ENCODE assay signal across 11 cellular contexts in genomic region chr10:131577178-131577555, GRCh38.
A peak's percentile ranks its signal among the peaks of the same experiment; 100 is the strongest.
DNase-seq lines count a peak whose midpoint lies in the region; ATAC-seq and TF ChIP-seq lines count a peak whose summit lies in the region.
"Had no signal": no experiment of that assay in that cellular context is flagged by ENCODE, and none has a peak within 500 bp of the region (broad histone marks: within the 10 kb centered on the region; RNA-seq: fewer than 3 reads in every experiment).

No MANE protein-coding gene starts in this region.

- CTCF ChIA-PET in MCF 10A (lab: Yijun Ruan, JAX), result interaction anchor here (0.7 kb wide), 1 partner anchor 116 kb away, joined by 4 read pairs; no protein-coding TSS in a partner anchor

- intact Hi-C loops in left ventricle myocardium superior (cut with micrococcal nuclease) (no loop called here), Right ventricle myocardium superior (cut with DNase I) (no loop called here), colonic mucosa (cut with DNase I) (no loop called here), stomach (cut with DNase I; ENCODE audit: low total_unique reads) (loop anchor here (10.0 kb wide), 1 partner anchor 208 kb away; no protein-coding TSS in a partner anchor), MCF 10A (cut with micrococcal nuclease) (no loop called here), upper lobe of right lung (cut with DNase I) (no loop called here)

- H3K36me3 ChIP-seq in colonic mucosa, result no peaks in the 10 kb centered on the region
- no peaks in the 10 kb centered on the region for H3K36me3 ChIP-seq in stomach
- H3K36me3 ChIP-seq in upper lobe of right lung, result no peaks in the 10 kb centered on the region
- H3K36me3 ChIP-seq: HAP-1 had no signal

- POLR2A ChIA-PET in MCF 10A (lab: Yijun Ruan, JAX), result no interaction called here

- H3K36me3 Mint-ChIP-seq in MCF 10A (ENCODE audit: insufficient read depth, unreplicated experiment), result peaks cover 6% of the 10 kb centered on the region
- H3K36me3 Mint-ChIP-seq: CD4-positive, CD25-positive, alpha-beta regulatory T cell had no signal

- no peak overlapping the region for H3K27ac Mint-ChIP-seq in MCF 10A (ENCODE audit: low read depth, unreplicated experiment)
- H3K27ac Mint-ChIP-seq: CD4-positive, CD25-positive, alpha-beta regulatory T cell had no signal

- DNase-seq in left ventricle myocardium superior (peak; percentile 2), Right ventricle myocardium superior (no peak), colonic mucosa (peak; percentile 3), mucosa of gallbladder (ENCODE audit: low spot score) (peak; percentile 4), stomach (peak; percentile 2), NCI-H2196 treated with DMSO at 0.1 percent for 48 hours (lab: John Stamatoyannopoulos, UW; ENCODE audit: unreplicated experiment) (no peak), MCF 10A (ENCODE audit: unreplicated experiment) (no peak), upper lobe of right lung (no peak)
- DNase-seq: CD4-positive, CD25-positive, alpha-beta regulatory T cell had no signal

- TF ChIP-seq EP300 in stomach (IDR thresholded peaks at IDR 0.05), result no peak

- H3K4me3 ChIP-seq in colonic mucosa (no peak overlapping the region), stomach (no peak overlapping the region), upper lobe of right lung (no peak overlapping the region)
- H3K4me3 ChIP-seq: A549, HAP-1 had no signal

- H3K4me1 Mint-ChIP-seq in MCF 10A (ENCODE audit: insufficient read depth, unreplicated experiment), result no peaks in the 10 kb centered on the region
- H3K4me1 Mint-ChIP-seq: CD4-positive, CD25-positive, alpha-beta regulatory T cell had no signal

- no peak overlapping the region for H3K27ac ChIP-seq in colonic mucosa
- H3K27ac ChIP-seq in stomach, result no peak overlapping the region
- no peak overlapping the region for H3K27ac ChIP-seq in upper lobe of right lung
- H3K27ac ChIP-seq: A549 had no signal

- H3K27me3 ChIP-seq in colonic mucosa (no peaks in the 10 kb centered on the region), stomach (peaks cover 0 to 25% (median 0%) of the 10 kb centered on the region in 3 donors), upper lobe of right lung (no peaks in the 10 kb centered on the region)

- no peaks in the 10 kb centered on the region for H3K27me3 Mint-ChIP-seq in MCF 10A (ENCODE audit: insufficient read depth, unreplicated experiment)

- H3K4me1 ChIP-seq in colonic mucosa (no peaks in the 10 kb centered on the region), stomach (no peaks in the 10 kb centered on the region), upper lobe of right lung (no peaks in the 10 kb centered on the region)
- H3K4me1 ChIP-seq: A549, HAP-1 had no signal

- peaks cover 7% of the 10 kb centered on the region for H3K9me3 Mint-ChIP-seq in MCF 10A (ENCODE audit: unreplicated experiment)

- ATAC-seq in left ventricle myocardium superior (no peak), Right ventricle myocardium superior (ENCODE audit: poor library complexity) (no peak), upper lobe of right lung (no peak)
- ATAC-seq: A549 had no signal

- no peak for TF ChIP-seq POLR2A in stomach (IDR thresholded peaks at IDR 0.05)

- H3K9me3 ChIP-seq in colonic mucosa, result no peaks in the 10 kb centered on the region
- H3K9me3 ChIP-seq in stomach, result no peaks in the 10 kb centered on the region
- no peaks in the 10 kb centered on the region for H3K9me3 ChIP-seq in upper lobe of right lung
- H3K9me3 ChIP-seq: A549, HAP-1 had no signal

- WGBS in stomach, 5 donors, result 57 to 78% (median 73%) methylated on average over 9 of the region's 9 CpGs

- H3K4me3 Mint-ChIP-seq in MCF 10A (ENCODE audit: unreplicated experiment), result no peak overlapping the region
- H3K4me3 Mint-ChIP-seq: CD4-positive, CD25-positive, alpha-beta regulatory T cell had no signal

- BruUV-seq in MCF 10A (replicated peaks; lab: Mats Ljungman, UMichigan), result no TSS peak

- TF ChIP-seq CTCF in colonic mucosa (IDR thresholded peaks at IDR 0.05) (no peak), stomach (IDR thresholded peaks at IDR 0.05) (no peak), MCF 10A (IDR thresholded peaks at IDR 0.05; ENCODE audit: unreplicated experiment) (no peak), upper lobe of right lung (IDR thresholded peaks at IDR 0.05) (no peak)

- no peak overlapping the region for H3K9ac ChIP-seq in colonic mucosa (ENCODE audit: low read depth in 2 of 2, low read length in 2 of 2)

Comparison
In these comparisons a context has a peak if more than half of its experiments do, and no peak if none do; other contexts are left out.
1. DNase-seq: peak in left ventricle myocardium superior (single experiment), colonic mucosa (single experiment), mucosa of gallbladder (single experiment) and stomach (single experiment); none in Right ventricle myocardium superior (single experiment), NCI-H2196 treated with DMSO at 0.1 percent for 48 hours (single experiment), MCF 10A (single experiment) and upper lobe of right lung (single experiment).